Comparison of ENCODE assay signal across 16 cellular contexts in the genomic region with DNA sequence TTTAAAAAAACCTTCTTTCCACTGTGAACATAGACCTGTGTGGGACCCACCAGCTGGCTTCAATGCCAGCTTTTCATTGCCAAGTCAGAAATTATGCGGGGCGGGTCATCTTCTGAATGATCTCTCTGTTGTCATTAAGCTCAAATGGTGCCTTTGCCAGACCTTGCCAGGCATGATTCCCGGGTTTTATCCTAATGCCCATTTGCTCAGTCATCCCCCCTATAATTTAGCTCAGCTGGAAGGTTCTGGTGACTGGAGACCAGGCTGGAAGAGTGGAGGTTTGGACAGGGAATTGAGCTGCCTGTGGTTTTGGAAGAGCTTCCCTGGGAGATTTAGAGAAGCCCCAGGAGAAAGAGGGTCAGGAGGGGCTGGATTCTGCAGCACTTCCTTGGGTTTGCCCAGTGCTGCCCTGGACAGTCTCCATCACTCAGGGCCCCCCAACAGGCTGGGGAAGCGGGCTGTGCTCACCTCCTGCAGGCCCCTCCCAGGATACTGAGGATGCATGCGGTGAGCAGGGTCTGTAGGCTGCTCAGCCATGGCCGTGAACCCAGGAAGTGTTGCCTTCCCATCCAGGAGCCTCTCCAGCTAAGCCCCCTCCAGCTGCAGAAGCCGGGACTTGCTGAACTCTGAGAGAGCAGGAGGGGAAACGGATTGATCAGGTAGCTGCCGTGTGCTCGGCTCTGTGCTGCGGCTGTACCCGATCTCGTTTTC.
"Had no signal": no experiment of that assay in that cellular context is flagged by ENCODE, and none has a peak within 500 bp of the region (broad histone marks: within the 10 kb centered on the region; RNA-seq: fewer than 3 reads in every experiment).

No MANE protein-coding gene starts in this region.

- H3K27ac ChIP-seq: gastrocnemius medialis, heart right ventricle, parathyroid adenoma, spleen, suprapubic skin, vagina had no signal

- H3K27me3 ChIP-seq: gastrocnemius medialis, vagina had no signal

- H3K4me1 ChIP-seq: gastrocnemius medialis, heart right ventricle, parathyroid adenoma, suprapubic skin, vagina had no signal

- H3K9ac ChIP-seq: parathyroid adenoma had no signal

- ATAC-seq: activated CD8-positive, alpha-beta memory T cell treated with anti-CD3 and anti-CD28 coated beads, Interleukin-2, amount 10 ng/mL, durations not matched to agents 7 days and 5 days; esophagus mucosa; gastrocnemius medialis; heart right ventricle; natural killer cell had no signal

- H3K36me3 ChIP-seq: gastrocnemius medialis, heart right ventricle, spleen, suprapubic skin, vagina had no signal

- DNase-seq: activated B cell treated with CpG ODN at 0.5 μM for 24 hours; activated CD4-positive, alpha-beta memory T cell treated with anti-CD3 and anti-CD28 coated beads, Interleukin-2, amount 10 ng/mL, durations not matched to agents 7 days and 5 days; activated CD4-positive, alpha-beta T cell treated with anti-CD3 and anti-CD28 coated beads for 48 hours; activated CD8-positive, alpha-beta memory T cell treated with anti-CD3 and anti-CD28 coated beads, Interleukin-2, amount 10 ng/mL, durations not matched to agents 7 days and 5 days; effector CD8-positive, alpha-beta T cell; gastrocnemius medialis; heart right ventricle; natural killer cell; retina; spleen; stimulated activated naive CD4-positive, alpha-beta T cell; trophoblast cell had no signal

- H3K9me3 ChIP-seq: gastrocnemius medialis, heart right ventricle, suprapubic skin, vagina had no signal

- H3K4me3 ChIP-seq: gastrocnemius medialis, heart right ventricle, spleen, suprapubic skin, vagina had no signal
